Comparison of ENCODE assay signal across 28 cellular contexts in the genomic region with DNA sequence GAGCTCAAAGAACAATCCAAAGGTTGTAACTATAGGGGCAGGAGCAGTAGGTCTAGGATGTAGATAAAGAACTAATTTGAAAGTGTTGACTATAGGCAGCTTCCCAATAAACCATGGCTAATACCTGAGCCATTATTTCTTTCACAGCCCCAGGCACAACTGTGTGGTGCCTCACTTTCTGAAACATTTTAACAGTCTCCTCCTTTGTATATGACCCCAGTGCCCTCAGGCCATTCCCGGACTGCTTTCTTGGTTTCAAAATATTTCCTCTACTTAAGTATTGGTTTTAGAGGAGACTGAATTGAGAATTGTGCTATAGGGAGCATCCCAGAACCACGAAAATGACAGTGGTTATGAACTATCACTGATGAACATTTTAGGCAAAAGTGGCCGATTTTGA.
"Had no signal": no experiment of that assay in that cellular context is flagged by ENCODE, and none has a peak within 500 bp of the region (broad histone marks: within the 10 kb centered on the region; RNA-seq: fewer than 3 reads in every experiment).

No MANE protein-coding gene starts in this region.

- H3K27me3 ChIP-seq: ascending aorta, cardiac muscle cell, esophagus muscularis mucosa had no signal

- DNase-seq: activated CD4-positive, alpha-beta memory T cell treated with anti-CD3 and anti-CD28 coated beads, Interleukin-2, amount 10 ng/mL, durations not matched to agents 7 days and 5 days; activated CD4-positive, alpha-beta T cell treated with anti-CD3 and anti-CD28 coated beads for 4 hours; activated CD4-positive, alpha-beta T cell treated with anti-CD3 and anti-CD28 coated beads, Interleukin-2, amount 10 ng/mL, durations not matched to agents 7 days and 5 days; activated CD4-positive, alpha-beta T cell treated with anti-CD3 and anti-CD28 coated beads, Interleukin-2, amount 50 U/mL, for 4 hours; activated CD4-positive, CD25-positive, alpha-beta regulatory T cell; activated CD4-positive, CD25-positive, alpha-beta regulatory T cell treated with anti-CD3 and anti-CD28 coated beads, Interleukin-2, amount 50 U/mL, for 72 hours; activated CD8-positive, alpha-beta memory T cell treated with anti-CD3 and anti-CD28 coated beads, Interleukin-2, amount 50 U/mL, for 48 hours; activated gamma-delta T cell; activated naive CD4-positive, alpha-beta T cell; activated naive CD4-positive, alpha-beta T cell treated with anti-CD3 and anti-CD28 coated beads, Interleukin-2, amount 10 ng/mL, durations not matched to agents 7 days and 5 days; activated naive CD8-positive, alpha-beta T cell treated with anti-CD3 and anti-CD28 coated beads, Interleukin-2, amount 10 ng/mL, durations not matched to agents 7 days and 5 days; activated T-cell treated with anti-CD3 and anti-CD28 coated beads for 4 hours; activated T-cell treated with anti-CD3 and anti-CD28 coated beads, Interleukin-2, amount 50 U/mL, for 24 hours; activated T-cell treated with anti-CD3 and anti-CD28 coated beads, Interleukin-2, amount 50 U/mL, for 72 hours; central memory CD4-positive, alpha-beta T cell; cerebellar nuclear complex; dorsolateral prefrontal cortex; effector memory CD4-positive, alpha-beta T cell; head of caudate nucleus; T-helper 2 cell had no signal

- H3K4me1 Mint-ChIP-seq: activated CD4-positive, alpha-beta memory T cell treated with anti-CD3 and anti-CD28 coated beads, Interleukin-2, amount 10 ng/mL, durations not matched to agents 7 days and 5 days; activated CD4-positive, alpha-beta T cell treated with anti-CD3 and anti-CD28 coated beads, Interleukin-2, amount 10 ng/mL, durations not matched to agents 7 days and 5 days; activated naive CD4-positive, alpha-beta T cell treated with anti-CD3 and anti-CD28 coated beads, Interleukin-2, amount 10 ng/mL, durations not matched to agents 7 days and 5 days; activated naive CD8-positive, alpha-beta T cell treated with anti-CD3 and anti-CD28 coated beads, Interleukin-2, amount 10 ng/mL, durations not matched to agents 7 days and 5 days had no signal

- H3K4me3 Mint-ChIP-seq: activated CD4-positive, alpha-beta memory T cell treated with anti-CD3 and anti-CD28 coated beads, Interleukin-2, amount 10 ng/mL, durations not matched to agents 7 days and 5 days; activated CD4-positive, alpha-beta T cell treated with anti-CD3 and anti-CD28 coated beads, Interleukin-2, amount 10 ng/mL, durations not matched to agents 7 days and 5 days; activated naive CD4-positive, alpha-beta T cell treated with anti-CD3 and anti-CD28 coated beads, Interleukin-2, amount 10 ng/mL, durations not matched to agents 7 days and 5 days; activated naive CD8-positive, alpha-beta T cell treated with anti-CD3 and anti-CD28 coated beads, Interleukin-2, amount 10 ng/mL, durations not matched to agents 7 days and 5 days; activated T-cell treated with anti-CD3 and anti-CD28 coated beads, Interleukin-2, amount 50 U/mL, for 24 hours; activated T-cell treated with anti-CD3 and anti-CD28 coated beads, Interleukin-2, amount 50 U/mL, for 72 hours; brain; dendritic cell treated with granulocyte-macrophage colony-stimulating factor and Interleukin-4, amounts not matched to agents 40 ng/mL and 50 ng/mL, for 4 days had no signal

- H3K27ac ChIP-seq: ascending aorta, breast epithelium, cardiac muscle cell, coronary artery, dorsolateral prefrontal cortex, esophagus muscularis mucosa had no signal

- H3K4me3 ChIP-seq: ascending aorta, breast epithelium, cardiac muscle cell, coronary artery, dorsolateral prefrontal cortex, esophagus muscularis mucosa had no signal

- H3K9me3 Mint-ChIP-seq: activated CD4-positive, alpha-beta T cell treated with anti-CD3 and anti-CD28 coated beads, Interleukin-2, amount 10 ng/mL, durations not matched to agents 7 days and 5 days; activated naive CD8-positive, alpha-beta T cell treated with anti-CD3 and anti-CD28 coated beads, Interleukin-2, amount 10 ng/mL, durations not matched to agents 7 days and 5 days; activated T-cell treated with anti-CD3 and anti-CD28 coated beads, Interleukin-2, amount 50 U/mL, for 24 hours; brain; dendritic cell treated with granulocyte-macrophage colony-stimulating factor and Interleukin-4, amounts not matched to agents 40 ng/mL and 50 ng/mL, for 4 days had no signal

- ATAC-seq: activated naive CD4-positive, alpha-beta T cell treated with anti-CD3 and anti-CD28 coated beads, Interleukin-2, amount 50 U/mL, for 72 hours; activated T-cell treated with anti-CD3 and anti-CD28 coated beads, Interleukin-2, amount 50 U/mL, for 72 hours had no signal

- H3K27ac Mint-ChIP-seq: activated CD4-positive, alpha-beta memory T cell treated with anti-CD3 and anti-CD28 coated beads, Interleukin-2, amount 10 ng/mL, durations not matched to agents 7 days and 5 days; activated CD4-positive, alpha-beta T cell treated with anti-CD3 and anti-CD28 coated beads, Interleukin-2, amount 10 ng/mL, durations not matched to agents 7 days and 5 days; activated naive CD4-positive, alpha-beta T cell treated with anti-CD3 and anti-CD28 coated beads, Interleukin-2, amount 10 ng/mL, durations not matched to agents 7 days and 5 days; activated naive CD8-positive, alpha-beta T cell treated with anti-CD3 and anti-CD28 coated beads, Interleukin-2, amount 10 ng/mL, durations not matched to agents 7 days and 5 days; activated T-cell treated with anti-CD3 and anti-CD28 coated beads, Interleukin-2, amount 50 U/mL, for 24 hours; activated T-cell treated with anti-CD3 and anti-CD28 coated beads, Interleukin-2, amount 50 U/mL, for 72 hours; brain; dendritic cell treated with granulocyte-macrophage colony-stimulating factor and Interleukin-4, amounts not matched to agents 40 ng/mL and 50 ng/mL, for 4 days had no signal

- H3K4me1 ChIP-seq: ascending aorta, breast epithelium, esophagus muscularis mucosa had no signal

- H3K36me3 ChIP-seq: ascending aorta, breast epithelium, cardiac muscle cell, esophagus muscularis mucosa had no signal

- H3K36me3 Mint-ChIP-seq: activated naive CD4-positive, alpha-beta T cell treated with anti-CD3 and anti-CD28 coated beads, Interleukin-2, amount 10 ng/mL, durations not matched to agents 7 days and 5 days; activated naive CD4-positive, alpha-beta T cell treated with anti-CD3 and anti-CD28 coated beads, Interleukin-2, amount 50 U/mL, for 72 hours; activated naive CD8-positive, alpha-beta T cell treated with anti-CD3 and anti-CD28 coated beads, Interleukin-2, amount 10 ng/mL, durations not matched to agents 7 days and 5 days; brain had no signal
